ENCODE assay signal across 29 cellular contexts in the genomic region with DNA sequence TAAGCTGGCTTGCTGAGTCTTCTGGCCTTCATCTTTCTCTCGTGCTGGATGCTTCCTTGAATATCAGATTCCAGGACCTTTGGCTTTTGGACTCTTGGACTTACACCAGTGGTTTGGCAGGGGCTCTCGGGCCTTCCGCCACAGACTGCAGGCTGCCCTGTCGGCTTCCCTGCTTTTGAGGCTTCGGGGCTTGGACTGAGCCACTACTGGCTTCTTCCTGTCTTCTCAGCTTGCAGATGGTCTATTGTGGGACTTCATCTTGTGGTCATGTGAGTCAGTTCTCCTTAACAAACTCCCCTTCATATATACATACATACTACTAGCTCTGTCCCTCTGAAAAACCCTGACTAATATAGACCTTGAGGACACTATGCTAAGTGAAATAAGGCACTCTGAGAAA.
DNase-seq lines count a peak whose midpoint lies in the region; ATAC-seq and TF ChIP-seq lines count a peak whose summit lies in the region.
"Had no signal": no experiment of that assay in that cellular context is flagged by ENCODE, and none has a peak within 500 bp of the region (broad histone marks: within the 10 kb centered on the region; RNA-seq: fewer than 3 reads in every experiment).

No MANE protein-coding gene starts in this region.

- peak overlapping the region in 1 of 2 donors; percentile 32 for H3K27ac ChIP-seq in breast epithelium
- H3K27ac ChIP-seq: body of pancreas, hepatocyte, HL-60, SJCRH30, thoracic aorta had no signal

- H3K4me1 ChIP-seq in breast epithelium: no peaks in the 10 kb centered on the region
- H3K4me1 ChIP-seq: body of pancreas, SJCRH30 had no signal

- no peak for DNase-seq in activated T-cell treated with anti-CD3 and anti-CD28 coated beads, Interleukin-2, amount 50 U/mL, for 72 hours
- no peak for DNase-seq in activated T-cell treated with anti-CD3 and anti-CD28 coated beads, Interleukin-2, amount 50 U/mL, for 48 hours
- peak; percentile 82 for DNase-seq in MV-4-11 (lab: John Stamatoyannopoulos, UW)
- DNase-seq in fibroblast of gingiva (ENCODE audit: low read depth): peak; percentile 18
- DNase-seq in stimulated activated effector memory CD8-positive, alpha-beta T cell treated with anti-CD3 and anti-CD28 coated beads, Interleukin-12 subunit alpha, Interleukin-12 subunit beta, amount 100 ng/mL, for 72 hours (ENCODE audit: low spot score in 2 of 2): no peak
- no peak for DNase-seq in breast epithelium (ENCODE audit: low spot score in 2 of 2)
- no peak for DNase-seq in NCI-H2029 treated with DMSO at 0.1 percent for 48 hours (lab: John Stamatoyannopoulos, UW)
- DNase-seq: activated CD4-positive, alpha-beta T cell treated with anti-CD3 and anti-CD28 coated beads, Interleukin-2, amount 50 U/mL, for 1 hour; activated naive CD4-positive, alpha-beta T cell treated with anti-CD3 and anti-CD28 coated beads, Interleukin-2, amount 10 ng/mL, durations not matched to agents 7 days and 5 days; BE2C; CD8-positive, alpha-beta T cell; kidney glomerular epithelial cell; NCI-H1930; NCI-H526; occipital lobe; SJCRH30; stimulated activated naive CD4-positive, alpha-beta T cell; T1000 had no signal

- no peak for TF ChIP-seq CTCF in breast epithelium (IDR thresholded peaks at IDR 0.05)

- intact Hi-C loops in breast epithelium (cut with DNase I; ENCODE audit: low total_unique reads): no loop called here

- H3K36me3 ChIP-seq in breast epithelium: no peaks in the 10 kb centered on the region
- H3K36me3 ChIP-seq: BE2C, SJCRH30, thoracic aorta had no signal

- H3K27me3 ChIP-seq in breast epithelium: no peaks in the 10 kb centered on the region
- H3K27me3 ChIP-seq: BE2C, body of pancreas, hepatocyte, SJCRH30 had no signal

- peaks cover 0 to 3% of the 10 kb centered on the region in 2 donors for H3K9me3 Mint-ChIP-seq in activated T-cell treated with anti-CD3 and anti-CD28 coated beads, Interleukin-2, amount 50 U/mL, for 72 hours
- no peaks in the 10 kb centered on the region for H3K9me3 Mint-ChIP-seq in stimulated activated effector memory CD8-positive, alpha-beta T cell treated with anti-CD3 and anti-CD28 coated beads, Interleukin-12 subunit alpha, Interleukin-12 subunit beta, amount 100 ng/mL, for 72 hours
- H3K9me3 Mint-ChIP-seq: activated naive CD4-positive, alpha-beta T cell treated with anti-CD3 and anti-CD28 coated beads, Interleukin-2, amount 10 ng/mL, durations not matched to agents 7 days and 5 days; activated T-helper 1 cell treated with anti-CD3 and anti-CD28 coated beads, Interleukin-12 subunit alpha, Interleukin-12 subunit beta, Interleukin-2, Interleukin-4 antibody, amounts not matched to agents 30 ng/mL and 10 ng/mL and 1 ng/mL, durations not matched to agents 14 hours and 24 hours and 36 hours; CD8-positive, alpha-beta T cell; natural killer cell treated with Interleukin-12 subunit alpha and Interleukin-12 subunit beta and Interleukin-15 and Interleukin-18, amount 100 ng/mL, for 72 hours had no signal

- TF ChIP-seq POLR2A in breast epithelium (IDR thresholded peaks at IDR 0.05): no peak

- no peak overlapping the region for H3K4me3 ChIP-seq in breast epithelium
- H3K4me3 ChIP-seq: body of pancreas, hepatocyte, lung, SJCRH30, thoracic aorta had no signal

- H3K9me3 ChIP-seq in breast epithelium: no peaks in the 10 kb centered on the region
- H3K9me3 ChIP-seq: BE2C, body of pancreas, SJCRH30, thoracic aorta had no signal

- no peak overlapping the region for H3K4me3 Mint-ChIP-seq in activated T-cell treated with anti-CD3 and anti-CD28 coated beads, Interleukin-2, amount 50 U/mL, for 72 hours
- no peak overlapping the region for H3K4me3 Mint-ChIP-seq in stimulated activated effector memory CD8-positive, alpha-beta T cell treated with anti-CD3 and anti-CD28 coated beads, Interleukin-12 subunit alpha, Interleukin-12 subunit beta, amount 100 ng/mL, for 72 hours
- H3K4me3 Mint-ChIP-seq: activated naive CD4-positive, alpha-beta T cell treated with anti-CD3 and anti-CD28 coated beads, Interleukin-2, amount 10 ng/mL, durations not matched to agents 7 days and 5 days; activated T-helper 1 cell treated with anti-CD3 and anti-CD28 coated beads, Interleukin-12 subunit alpha, Interleukin-12 subunit beta, Interleukin-2, Interleukin-4 antibody, amounts not matched to agents 30 ng/mL and 10 ng/mL and 1 ng/mL, durations not matched to agents 14 hours and 24 hours and 36 hours; CD8-positive, alpha-beta T cell; natural killer cell treated with Interleukin-12 subunit alpha and Interleukin-12 subunit beta and Interleukin-15 and Interleukin-18, amount 100 ng/mL, for 72 hours had no signal

- ATAC-seq in activated T-cell treated with anti-CD3 and anti-CD28 coated beads, Interleukin-2, amount 50 U/mL, for 72 hours (replicated peaks in 1 of 2): peak; percentile 35 to 44
- peak; percentile 65 for ATAC-seq in stimulated activated effector memory CD8-positive, alpha-beta T cell treated with anti-CD3 and anti-CD28 coated beads, Interleukin-12 subunit alpha, Interleukin-12 subunit beta, amount 100 ng/mL, for 72 hours
- no peak for ATAC-seq in GM18907 (IDR thresholded peaks at IDR 0.05; ENCODE audit: unreplicated experiment)
- ATAC-seq: body of pancreas; CD8-positive, alpha-beta T cell; esophagus mucosa; HCT116; natural killer cell treated with Interleukin-12 subunit alpha and Interleukin-12 subunit beta and Interleukin-15 and Interleukin-18, amount 100 ng/mL, for 72 hours; Panc1 had no signal

- H3K27me3 Mint-ChIP-seq in activated T-cell treated with anti-CD3 and anti-CD28 coated beads, Interleukin-2, amount 50 U/mL, for 72 hours (ENCODE audit: low read depth): no peaks in the 10 kb centered on the region

- no peaks in the 10 kb centered on the region for H3K36me3 Mint-ChIP-seq in activated T-cell treated with anti-CD3 and anti-CD28 coated beads, Interleukin-2, amount 50 U/mL, for 72 hours (ENCODE audit: insufficient read depth in 2 of 2)
- H3K36me3 Mint-ChIP-seq in stimulated activated effector memory CD8-positive, alpha-beta T cell treated with anti-CD3 and anti-CD28 coated beads, Interleukin-12 subunit alpha, Interleukin-12 subunit beta, amount 100 ng/mL, for 72 hours: no peaks in the 10 kb centered on the region
- H3K36me3 Mint-ChIP-seq: activated naive CD4-positive, alpha-beta T cell treated with anti-CD3 and anti-CD28 coated beads, Interleukin-2, amount 10 ng/mL, durations not matched to agents 7 days and 5 days; CD8-positive, alpha-beta T cell; natural killer cell treated with Interleukin-12 subunit alpha and Interleukin-12 subunit beta and Interleukin-15 and Interleukin-18, amount 100 ng/mL, for 72 hours had no signal

- H3K27ac Mint-ChIP-seq in activated T-cell treated with anti-CD3 and anti-CD28 coated beads, Interleukin-2, amount 50 U/mL, for 72 hours: no peak overlapping the region
- no peak overlapping the region for H3K27ac Mint-ChIP-seq in stimulated activated effector memory CD8-positive, alpha-beta T cell treated with anti-CD3 and anti-CD28 coated beads, Interleukin-12 subunit alpha, Interleukin-12 subunit beta, amount 100 ng/mL, for 72 hours
- H3K27ac Mint-ChIP-seq: activated naive CD4-positive, alpha-beta T cell treated with anti-CD3 and anti-CD28 coated beads, Interleukin-2, amount 10 ng/mL, durations not matched to agents 7 days and 5 days; activated T-helper 1 cell treated with anti-CD3 and anti-CD28 coated beads, Interleukin-12 subunit alpha, Interleukin-12 subunit beta, Interleukin-2, Interleukin-4 antibody, amounts not matched to agents 30 ng/mL and 10 ng/mL and 1 ng/mL, durations not matched to agents 14 hours and 24 hours and 36 hours; CD8-positive, alpha-beta T cell; natural killer cell treated with Interleukin-12 subunit alpha and Interleukin-12 subunit beta and Interleukin-15 and Interleukin-18, amount 100 ng/mL, for 72 hours had no signal

- H3K4me1 Mint-ChIP-seq in activated T-cell treated with anti-CD3 and anti-CD28 coated beads, Interleukin-2, amount 50 U/mL, for 72 hours (ENCODE audit: low read depth): no peaks in the 10 kb centered on the region
- H3K4me1 Mint-ChIP-seq in stimulated activated effector memory CD8-positive, alpha-beta T cell treated with anti-CD3 and anti-CD28 coated beads, Interleukin-12 subunit alpha, Interleukin-12 subunit beta, amount 100 ng/mL, for 72 hours: no peaks in the 10 kb centered on the region
- H3K4me1 Mint-ChIP-seq: activated naive CD4-positive, alpha-beta T cell treated with anti-CD3 and anti-CD28 coated beads, Interleukin-2, amount 10 ng/mL, durations not matched to agents 7 days and 5 days had no signal

Comparison
In these comparisons a context has a peak if more than half of its experiments do, and no peak if none do; other contexts are left out.
1. DNase-seq: peak in MV-4-11 (single experiment) and fibroblast of gingiva (single experiment); none in activated T-cell treated with anti-CD3 and anti-CD28 coated beads, Interleukin-2, amount 50 U/mL, for 72 hours (0 of 2), activated T-cell treated with anti-CD3 and anti-CD28 coated beads, Interleukin-2, amount 50 U/mL, for 48 hours (0 of 2), stimulated activated effector memory CD8-positive, alpha-beta T cell treated with anti-CD3 and anti-CD28 coated beads, Interleukin-12 subunit alpha, Interleukin-12 subunit beta, amount 100 ng/mL, for 72 hours (0 of 2), breast epithelium (0 of 2) and NCI-H2029 treated with DMSO at 0.1 percent for 48 hours (single experiment).